Comparison of ENCODE assay signal across 1 cellular context in the genomic region with DNA sequence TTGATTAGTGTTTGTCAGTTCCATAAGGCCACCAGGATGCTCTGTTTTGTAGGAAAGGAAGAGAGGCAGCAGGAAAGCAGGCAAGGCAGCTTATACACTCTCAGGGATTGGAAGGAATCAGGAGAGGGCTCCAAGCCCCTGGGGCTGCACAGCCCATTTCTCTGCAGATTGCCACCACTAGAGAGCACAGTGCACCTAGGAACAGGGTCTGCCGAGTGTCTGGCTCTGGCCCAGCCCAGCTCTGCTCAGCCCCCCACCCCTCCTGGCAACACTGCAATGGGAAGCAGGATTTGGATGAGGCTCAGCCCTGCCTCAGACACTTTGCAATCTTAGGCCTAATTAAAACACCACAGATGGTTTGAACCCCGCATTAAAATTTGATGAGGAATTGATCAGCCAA.
TF ChIP-seq lines count a peak whose summit lies in the region.

No MANE protein-coding gene starts in this region.

TF ChIP-seq in GM23338, 12 proteins besides CTCF, POLR2A, EP300 and RAD21 (continued from another document):
- TF ChIP-seq ZNF462 (CRISPR knock-in tag; IDR thresholded peaks at IDR 0.05) (no peak), ZNF114 (CRISPR knock-in tag; IDR thresholded peaks at IDR 0.05) (no peak), ETS1 (IDR thresholded peaks at IDR 0.05) (no peak), EZH2 (IDR thresholded peaks at IDR 0.05; ENCODE audit: low read depth, unreplicated experiment) (no peak)
- TF ChIP-seq, protein P1, sequence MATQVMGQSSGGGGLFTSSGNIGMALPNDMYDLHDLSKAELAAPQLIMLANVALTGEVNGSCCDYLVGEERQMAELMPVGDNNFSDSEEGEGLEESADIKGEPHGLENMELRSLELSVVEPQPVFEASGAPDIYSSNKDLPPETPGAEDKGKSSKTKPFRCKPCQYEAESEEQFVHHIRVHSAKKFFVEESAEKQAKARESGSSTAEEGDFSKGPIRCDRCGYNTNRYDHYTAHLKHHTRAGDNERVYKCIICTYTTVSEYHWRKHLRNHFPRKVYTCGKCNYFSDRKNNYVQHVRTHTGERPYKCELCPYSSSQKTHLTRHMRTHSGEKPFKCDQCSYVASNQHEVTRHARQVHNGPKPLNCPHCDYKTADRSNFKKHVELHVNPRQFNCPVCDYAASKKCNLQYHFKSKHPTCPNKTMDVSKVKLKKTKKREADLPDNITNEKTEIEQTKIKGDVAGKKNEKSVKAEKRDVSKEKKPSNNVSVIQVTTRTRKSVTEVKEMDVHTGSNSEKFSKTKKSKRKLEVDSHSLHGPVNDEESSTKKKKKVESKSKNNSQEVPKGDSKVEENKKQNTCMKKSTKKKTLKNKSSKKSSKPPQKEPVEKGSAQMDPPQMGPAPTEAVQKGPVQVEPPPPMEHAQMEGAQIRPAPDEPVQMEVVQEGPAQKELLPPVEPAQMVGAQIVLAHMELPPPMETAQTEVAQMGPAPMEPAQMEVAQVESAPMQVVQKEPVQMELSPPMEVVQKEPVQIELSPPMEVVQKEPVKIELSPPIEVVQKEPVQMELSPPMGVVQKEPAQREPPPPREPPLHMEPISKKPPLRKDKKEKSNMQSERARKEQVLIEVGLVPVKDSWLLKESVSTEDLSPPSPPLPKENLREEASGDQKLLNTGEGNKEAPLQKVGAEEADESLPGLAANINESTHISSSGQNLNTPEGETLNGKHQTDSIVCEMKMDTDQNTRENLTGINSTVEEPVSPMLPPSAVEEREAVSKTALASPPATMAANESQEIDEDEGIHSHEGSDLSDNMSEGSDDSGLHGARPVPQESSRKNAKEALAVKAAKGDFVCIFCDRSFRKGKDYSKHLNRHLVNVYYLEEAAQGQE (IDR thresholded peaks at IDR 0.05; ENCODE audit: unreplicated experiment) = no peak
TF ChIP-seq in GM23338: peak in this region for 0.
